Comparison of ENCODE assay signal across 1 cellular context in genomic region chr6:30066577-30067459, GRCh38.
TF ChIP-seq lines count a peak whose summit lies in the region.

TSS of gene PPP1R11 (plus strand) at chr6:30067198. CDS start at chr6:30067411, 213 bp downstream.

TF ChIP-seq in HepG2, 621 proteins besides CTCF, POLR2A, EP300 and RAD21 (continued from another document and continues in another):
- peak; percentile 45; the same call in 1 of the 2 replicates for TF ChIP-seq MXD3 (CRISPR knock-in tag; IDR thresholded peaks at IDR 0.05)
- TF ChIP-seq ZNF484 (CRISPR knock-in tag; IDR thresholded peaks at IDR 0.05; ENCODE audit: borderline replicate concordance, low read depth), result no peak
- TF ChIP-seq GATAD1 (CRISPR knock-in tag; IDR thresholded peaks at IDR 0.05), result peak; percentile 95
- no peak; the same call in 1 of the 2 replicates for TF ChIP-seq ZNF280D (CRISPR knock-in tag; IDR thresholded peaks at IDR 0.05)
- no peak for TF ChIP-seq NPAS2 (CRISPR knock-in tag; IDR thresholded peaks at IDR 0.05; ENCODE audit: borderline replicate concordance)
- TF ChIP-seq THAP11 (CRISPR knock-in tag; IDR thresholded peaks at IDR 0.05), result peak; percentile 95
- no peak for TF ChIP-seq ZNF337 (CRISPR knock-in tag; IDR thresholded peaks at IDR 0.05; ENCODE audit: borderline replicate concordance, low read depth)
- no peak for TF ChIP-seq CBX2 (IDR thresholded peaks at IDR 0.05; ENCODE audit: low read depth, low read length)
- no peak for TF ChIP-seq CBX2 (CRISPR knock-in tag; IDR thresholded peaks at IDR 0.05; ENCODE audit: low read depth)
- no peak for TF ChIP-seq ZNF569 (CRISPR knock-in tag; IDR thresholded peaks at IDR 0.05; ENCODE audit: borderline replicate concordance)
- TF ChIP-seq GRHL1 (CRISPR knock-in tag; conservative IDR thresholded peaks at IDR 0.05), result no peak
- TF ChIP-seq POLR2AphosphoS2 (IDR thresholded peaks at IDR 0.05; ENCODE audit: low read depth, low read length), result 0 out of 2 replicates have a peak, but pooled peaks have one; percentile 33
- TF ChIP-seq ZNF367 (CRISPR knock-in tag; IDR thresholded peaks at IDR 0.05; ENCODE audit: borderline replicate concordance), result 0 out of 2 replicates have a peak, but pooled peaks have one; percentile 13
- TF ChIP-seq ZMAT5 (CRISPR knock-in tag; IDR thresholded peaks at IDR 0.05; ENCODE audit: borderline replicate concordance, low read depth), result no peak
- peak; percentile 86 for TF ChIP-seq ZBTB25 (CRISPR knock-in tag; IDR thresholded peaks at IDR 0.05)
- TF ChIP-seq NCOA1 (CRISPR knock-in tag; IDR thresholded peaks at IDR 0.05), result no peak
- peak; percentile 73; the same call in 1 of the 2 replicates for TF ChIP-seq ZFP1 (CRISPR knock-in tag; IDR thresholded peaks at IDR 0.05)
- TF ChIP-seq CSRNP2 (CRISPR knock-in tag; conservative IDR thresholded peaks at IDR 0.05; ENCODE audit: low read depth), result no peak
- no peak for TF ChIP-seq ZNF10 (CRISPR knock-in tag; IDR thresholded peaks at IDR 0.05; ENCODE audit: borderline replicate concordance, low read depth)
- TF ChIP-seq ZBED4 (CRISPR knock-in tag; IDR thresholded peaks at IDR 0.05; ENCODE audit: borderline replicate concordance), result no peak; the same call in none of the 2 replicates
- peak; percentile 95 for TF ChIP-seq MNT (IDR thresholded peaks at IDR 0.05)
- TF ChIP-seq TMF1 (CRISPR knock-in tag; IDR thresholded peaks at IDR 0.05; ENCODE audit: low read depth), result peak; percentile 95
- TF ChIP-seq ZMYM2 (CRISPR knock-in tag; IDR thresholded peaks at IDR 0.05), result no peak
- peak; percentile 98 for TF ChIP-seq PHF5A (CRISPR knock-in tag; IDR thresholded peaks at IDR 0.05; ENCODE audit: low read depth, unreplicated experiment)
- TF ChIP-seq GMEB1 (CRISPR knock-in tag; IDR thresholded peaks at IDR 0.05; ENCODE audit: borderline replicate concordance), result peak; percentile 96
- TF ChIP-seq ZNF350 (CRISPR knock-in tag; IDR thresholded peaks at IDR 0.05; ENCODE audit: borderline replicate concordance, low read depth), result peak; percentile 98; the same call in 1 of the 2 replicates
- TF ChIP-seq ZNF652 (CRISPR knock-in tag; IDR thresholded peaks at IDR 0.05; ENCODE audit: borderline replicate concordance, low read depth), result no peak
- peak; percentile 69; the same call in 1 of the 2 replicates for TF ChIP-seq NR2F2 (IDR thresholded peaks at IDR 0.05; ENCODE audit: borderline replicate concordance, low read depth)
- peak; percentile 37; the same call in 1 of the 2 replicates for TF ChIP-seq SRY (CRISPR knock-in tag; IDR thresholded peaks at IDR 0.05)
- TF ChIP-seq LBX2 (CRISPR knock-in tag; IDR thresholded peaks at IDR 0.05; ENCODE audit: borderline replicate concordance), result no peak
- TF ChIP-seq HES4 (CRISPR knock-in tag; IDR thresholded peaks at IDR 0.05; ENCODE audit: borderline replicate concordance), result no peak
- TF ChIP-seq ZFP37 (CRISPR knock-in tag; IDR thresholded peaks at IDR 0.05; ENCODE audit: borderline replicate concordance), result no peak
- TF ChIP-seq RARG (CRISPR knock-in tag; IDR thresholded peaks at IDR 0.05; ENCODE audit: low read depth), result no peak
- TF ChIP-seq SNAPC4 (CRISPR knock-in tag; IDR thresholded peaks at IDR 0.05), result peak; percentile 79; the same call in 1 of the 2 replicates
